17 cellular contexts compared by ENCODE assay signal in genomic region chr2:173793649-173794565, GRCh38.
A peak's percentile ranks its signal among the peaks of the same experiment; 100 is the strongest.
DNase-seq lines count a peak whose midpoint lies in the region; ATAC-seq and TF ChIP-seq lines count a peak whose summit lies in the region.
"Had no signal": no experiment of that assay in that cellular context is flagged by ENCODE, and none has a peak within 500 bp of the region (broad histone marks: within the 10 kb centered on the region; RNA-seq: fewer than 3 reads in every experiment).

No MANE protein-coding gene starts in this region.

- peak; percentile 12 for DNase-seq in NCI-H82 (lab: John Stamatoyannopoulos, UW)
- DNase-seq in NCI-H82 treated with DMSO at 0.1 percent for 48 hours (lab: John Stamatoyannopoulos, UW; ENCODE audit: unreplicated experiment), result no peak
- peak; percentile 33 for DNase-seq in SW480 (ENCODE audit: low spot score)
- peak; percentile 29 for DNase-seq in iPS-NIHi11 (ENCODE audit: low spot score)
- no peak for DNase-seq in lower leg skin (ENCODE audit: low spot score in 2 of 2)
- no peak for DNase-seq in NCI-H226
- DNase-seq: activated CD8-positive, alpha-beta memory T cell treated with anti-CD3 and anti-CD28 coated beads, Interleukin-2, amount 50 U/mL, for 48 hours; activated naive CD4-positive, alpha-beta T cell; KBM-7; kidney; ovary had no signal

- no peak for TF ChIP-seq POLR2A in lower leg skin (IDR thresholded peaks at IDR 0.05)

- TF ChIP-seq CTCF in lower leg skin (IDR thresholded peaks at IDR 0.05), result no peak

- no peak for ATAC-seq in GM19395 (IDR thresholded peaks at IDR 0.05; ENCODE audit: unreplicated experiment)
- no peak for ATAC-seq in HG03097 (IDR thresholded peaks at IDR 0.05; ENCODE audit: low FRiP score, unreplicated experiment)
- ATAC-seq: esophagus mucosa; stimulated activated effector memory CD8-positive, alpha-beta T cell treated with anti-CD3 and anti-CD28 coated beads, Interleukin-12 subunit alpha, Interleukin-12 subunit beta, amount 100 ng/mL, for 72 hours had no signal

- intact Hi-C loops in lower leg skin (cut with DNase I; ENCODE audit: low total_unique reads), result no loop called here

- 76 to 79% methylated on average over 12 of the region's 12 CpGs for WGBS in lower leg skin, 2 donors

- no peak overlapping the region for H3K4me3 ChIP-seq in lower leg skin (ENCODE audit: low read depth, poor library complexity, severe bottlenecking)
- H3K4me3 ChIP-seq: ascending aorta, ovary, smooth muscle cell had no signal

Comparison
In these comparisons a context has a peak if more than half of its experiments do, and no peak if none do; other contexts are left out.
1. DNase-seq: peak in NCI-H82 (single experiment), SW480 (single experiment) and iPS-NIHi11 (single experiment); none in NCI-H82 treated with DMSO at 0.1 percent for 48 hours (single experiment), lower leg skin (0 of 2) and NCI-H226 (single experiment).